1 cellular context compared by ENCODE assay signal in the genomic region with DNA sequence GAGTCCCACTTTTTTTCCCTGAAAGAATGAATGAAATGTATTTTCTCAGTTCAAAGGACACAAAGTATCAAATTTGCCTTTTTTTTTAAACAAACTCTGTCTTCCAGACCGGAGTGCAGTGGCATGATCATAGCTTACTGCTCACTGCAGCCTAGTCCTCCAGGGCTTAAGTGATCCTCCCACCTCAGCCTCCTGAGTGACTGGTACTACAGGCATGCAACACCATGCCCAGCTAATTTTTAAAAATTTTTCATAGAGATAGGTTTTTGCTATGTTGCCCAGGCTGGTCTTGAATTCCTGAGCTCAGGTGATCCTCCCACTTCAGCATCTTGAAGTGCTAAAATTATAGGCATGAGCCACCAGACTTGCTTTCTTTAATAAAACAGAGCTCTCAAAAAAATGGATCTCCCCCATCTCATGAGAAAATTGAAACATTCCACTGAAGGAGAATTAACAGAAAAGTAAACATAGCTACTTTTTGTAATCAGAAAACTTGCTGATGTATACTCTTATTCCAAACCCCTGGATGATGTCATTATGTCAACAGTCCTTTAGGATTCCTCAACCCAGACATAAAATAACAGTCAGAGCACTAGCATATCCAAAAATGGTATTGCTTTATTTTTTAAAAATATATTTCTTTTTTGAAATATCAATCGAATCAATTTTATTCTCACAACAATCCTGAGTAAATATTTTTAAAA.
TF ChIP-seq lines count a peak whose summit lies in the region.

No MANE protein-coding gene starts in this region.

TF ChIP-seq in HEK293, 187 proteins besides CTCF, POLR2A, EP300 and RAD21 (continued from another document and continues in another):
- TF ChIP-seq, protein P1, sequence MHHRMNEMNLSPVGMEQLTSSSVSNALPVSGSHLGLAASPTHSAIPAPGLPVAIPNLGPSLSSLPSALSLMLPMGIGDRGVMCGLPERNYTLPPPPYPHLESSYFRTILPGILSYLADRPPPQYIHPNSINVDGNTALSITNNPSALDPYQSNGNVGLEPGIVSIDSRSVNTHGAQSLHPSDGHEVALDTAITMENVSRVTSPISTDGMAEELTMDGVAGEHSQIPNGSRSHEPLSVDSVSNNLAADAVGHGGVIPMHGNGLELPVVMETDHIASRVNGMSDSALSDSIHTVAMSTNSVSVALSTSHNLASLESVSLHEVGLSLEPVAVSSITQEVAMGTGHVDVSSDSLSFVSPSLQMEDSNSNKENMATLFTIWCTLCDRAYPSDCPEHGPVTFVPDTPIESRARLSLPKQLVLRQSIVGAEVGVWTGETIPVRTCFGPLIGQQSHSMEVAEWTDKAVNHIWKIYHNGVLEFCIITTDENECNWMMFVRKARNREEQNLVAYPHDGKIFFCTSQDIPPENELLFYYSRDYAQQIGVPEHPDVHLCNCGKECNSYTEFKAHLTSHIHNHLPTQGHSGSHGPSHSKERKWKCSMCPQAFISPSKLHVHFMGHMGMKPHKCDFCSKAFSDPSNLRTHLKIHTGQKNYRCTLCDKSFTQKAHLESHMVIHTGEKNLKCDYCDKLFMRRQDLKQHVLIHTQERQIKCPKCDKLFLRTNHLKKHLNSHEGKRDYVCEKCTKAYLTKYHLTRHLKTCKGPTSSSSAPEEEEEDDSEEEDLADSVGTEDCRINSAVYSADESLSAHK (tag by site-specific recombination; IDR thresholded peaks at IDR 0.05), result no peak
- TF ChIP-seq, protein P2, sequence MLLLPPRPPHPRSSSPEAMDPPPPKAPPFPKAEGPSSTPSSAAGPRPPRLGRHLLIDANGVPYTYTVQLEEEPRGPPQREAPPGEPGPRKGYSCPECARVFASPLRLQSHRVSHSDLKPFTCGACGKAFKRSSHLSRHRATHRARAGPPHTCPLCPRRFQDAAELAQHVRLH (tag by site-specific recombination; IDR thresholded peaks at IDR 0.05), result no peak
- TF ChIP-seq ZNF610 (tag by site-specific recombination; IDR thresholded peaks at IDR 0.05; ENCODE audit: borderline replicate concordance) (no peak), ZNF211 (tag by site-specific recombination; IDR thresholded peaks at IDR 0.05; ENCODE audit: low read depth) (no peak), SP3 (tag by site-specific recombination; IDR thresholded peaks at IDR 0.05) (0 out of 2 replicates have a peak, but pooled peaks have one; percentile 34), ZNF830 (tag by site-specific recombination; IDR thresholded peaks at IDR 0.05; ENCODE audit: low read depth) (no peak), ZNF391 (tag by site-specific recombination; IDR thresholded peaks at IDR 0.05; ENCODE audit: borderline replicate concordance, low read depth) (no peak), ZNF354C (tag by site-specific recombination; IDR thresholded peaks at IDR 0.05; ENCODE audit: borderline replicate concordance, low read depth) (no peak), MYNN (tag by site-specific recombination; IDR thresholded peaks at IDR 0.05; ENCODE audit: borderline replicate concordance) (no peak), KLF9 (tag by site-specific recombination; IDR thresholded peaks at IDR 0.05; ENCODE audit: low read depth) (no peak), ZNF571 (tag by site-specific recombination; IDR thresholded peaks at IDR 0.05) (no peak), KLF8 (tag by site-specific recombination; IDR thresholded peaks at IDR 0.05) (peak; percentile 45; the same call in 1 of the 2 replicates), ZNF404 (tag by site-specific recombination; IDR thresholded peaks at IDR 0.05) (no peak), ZNF585B (tag by site-specific recombination; IDR thresholded peaks at IDR 0.05) (no peak), ZNF701 (tag by site-specific recombination; IDR thresholded peaks at IDR 0.05) (no peak), ZBTB8A (tag by site-specific recombination; IDR thresholded peaks at IDR 0.05) (no peak), ZNF37A (tag by site-specific recombination; IDR thresholded peaks at IDR 0.05) (no peak), ZNF292 (tag by site-specific recombination; IDR thresholded peaks at IDR 0.05; ENCODE audit: borderline replicate concordance, low read depth) (no peak), ZBTB17 (tag by site-specific recombination; IDR thresholded peaks at IDR 0.05) (0 out of 2 replicates have a peak, but pooled peaks have one; percentile 29), ZNF501 (tag by site-specific recombination; IDR thresholded peaks at IDR 0.05) (no peak), ZNF140 (tag by site-specific recombination; IDR thresholded peaks at IDR 0.05) (no peak), ZNF274 (IDR thresholded peaks at IDR 0.05; ENCODE audit: low read length) (no peak), ZNF274 (tag by site-specific recombination; IDR thresholded peaks at IDR 0.05; ENCODE audit: borderline replicate concordance) (no peak), ZNF248 (tag by site-specific recombination; IDR thresholded peaks at IDR 0.05) (no peak), ZBTB1 (tag by site-specific recombination; IDR thresholded peaks at IDR 0.05) (no peak), ZFP3 (tag by site-specific recombination; IDR thresholded peaks at IDR 0.05; ENCODE audit: low read depth) (no peak), ZNF621 (tag by site-specific recombination; IDR thresholded peaks at IDR 0.05) (no peak), IKZF3 (tag by site-specific recombination; IDR thresholded peaks at IDR 0.05) (no peak; the same call in 1 of the 2 replicates), ZNF175 (tag by site-specific recombination; IDR thresholded peaks at IDR 0.05) (no peak), SP7 (tag by site-specific recombination; IDR thresholded peaks at IDR 0.05) (peak; percentile 71), ZNF416 (tag by site-specific recombination; IDR thresholded peaks at IDR 0.05) (no peak), ZNF114 (tag by site-specific recombination; IDR thresholded peaks at IDR 0.05) (no peak), TCF7L2 (IDR thresholded peaks at IDR 0.05; ENCODE audit: borderline replicate concordance, low read depth, low read length) (no peak), ZXDB (tag by site-specific recombination; IDR thresholded peaks at IDR 0.05) (peak; percentile 60), ZNF214 (tag by site-specific recombination; IDR thresholded peaks at IDR 0.05; ENCODE audit: borderline replicate concordance) (no peak)
- TF ChIP-seq, protein P3, sequence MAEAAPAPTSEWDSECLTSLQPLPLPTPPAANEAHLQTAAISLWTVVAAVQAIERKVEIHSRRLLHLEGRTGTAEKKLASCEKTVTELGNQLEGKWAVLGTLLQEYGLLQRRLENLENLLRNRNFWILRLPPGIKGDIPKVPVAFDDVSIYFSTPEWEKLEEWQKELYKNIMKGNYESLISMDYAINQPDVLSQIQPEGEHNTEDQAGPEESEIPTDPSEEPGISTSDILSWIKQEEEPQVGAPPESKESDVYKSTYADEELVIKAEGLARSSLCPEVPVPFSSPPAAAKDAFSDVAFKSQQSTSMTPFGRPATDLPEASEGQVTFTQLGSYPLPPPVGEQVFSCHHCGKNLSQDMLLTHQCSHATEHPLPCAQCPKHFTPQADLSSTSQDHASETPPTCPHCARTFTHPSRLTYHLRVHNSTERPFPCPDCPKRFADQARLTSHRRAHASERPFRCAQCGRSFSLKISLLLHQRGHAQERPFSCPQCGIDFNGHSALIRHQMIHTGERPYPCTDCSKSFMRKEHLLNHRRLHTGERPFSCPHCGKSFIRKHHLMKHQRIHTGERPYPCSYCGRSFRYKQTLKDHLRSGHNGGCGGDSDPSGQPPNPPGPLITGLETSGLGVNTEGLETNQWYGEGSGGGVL (tag by site-specific recombination; IDR thresholded peaks at IDR 0.05), result no peak
- TF ChIP-seq, protein P4, sequence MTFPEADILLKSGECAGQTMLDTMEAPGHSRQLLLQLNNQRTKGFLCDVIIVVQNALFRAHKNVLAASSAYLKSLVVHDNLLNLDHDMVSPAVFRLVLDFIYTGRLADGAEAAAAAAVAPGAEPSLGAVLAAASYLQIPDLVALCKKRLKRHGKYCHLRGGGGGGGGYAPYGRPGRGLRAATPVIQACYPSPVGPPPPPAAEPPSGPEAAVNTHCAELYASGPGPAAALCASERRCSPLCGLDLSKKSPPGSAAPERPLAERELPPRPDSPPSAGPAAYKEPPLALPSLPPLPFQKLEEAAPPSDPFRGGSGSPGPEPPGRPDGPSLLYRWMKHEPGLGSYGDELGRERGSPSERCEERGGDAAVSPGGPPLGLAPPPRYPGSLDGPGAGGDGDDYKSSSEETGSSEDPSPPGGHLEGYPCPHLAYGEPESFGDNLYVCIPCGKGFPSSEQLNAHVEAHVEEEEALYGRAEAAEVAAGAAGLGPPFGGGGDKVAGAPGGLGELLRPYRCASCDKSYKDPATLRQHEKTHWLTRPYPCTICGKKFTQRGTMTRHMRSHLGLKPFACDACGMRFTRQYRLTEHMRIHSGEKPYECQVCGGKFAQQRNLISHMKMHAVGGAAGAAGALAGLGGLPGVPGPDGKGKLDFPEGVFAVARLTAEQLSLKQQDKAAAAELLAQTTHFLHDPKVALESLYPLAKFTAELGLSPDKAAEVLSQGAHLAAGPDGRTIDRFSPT (tag by site-specific recombination; IDR thresholded peaks at IDR 0.05), result no peak
- TF ChIP-seq, protein P5, sequence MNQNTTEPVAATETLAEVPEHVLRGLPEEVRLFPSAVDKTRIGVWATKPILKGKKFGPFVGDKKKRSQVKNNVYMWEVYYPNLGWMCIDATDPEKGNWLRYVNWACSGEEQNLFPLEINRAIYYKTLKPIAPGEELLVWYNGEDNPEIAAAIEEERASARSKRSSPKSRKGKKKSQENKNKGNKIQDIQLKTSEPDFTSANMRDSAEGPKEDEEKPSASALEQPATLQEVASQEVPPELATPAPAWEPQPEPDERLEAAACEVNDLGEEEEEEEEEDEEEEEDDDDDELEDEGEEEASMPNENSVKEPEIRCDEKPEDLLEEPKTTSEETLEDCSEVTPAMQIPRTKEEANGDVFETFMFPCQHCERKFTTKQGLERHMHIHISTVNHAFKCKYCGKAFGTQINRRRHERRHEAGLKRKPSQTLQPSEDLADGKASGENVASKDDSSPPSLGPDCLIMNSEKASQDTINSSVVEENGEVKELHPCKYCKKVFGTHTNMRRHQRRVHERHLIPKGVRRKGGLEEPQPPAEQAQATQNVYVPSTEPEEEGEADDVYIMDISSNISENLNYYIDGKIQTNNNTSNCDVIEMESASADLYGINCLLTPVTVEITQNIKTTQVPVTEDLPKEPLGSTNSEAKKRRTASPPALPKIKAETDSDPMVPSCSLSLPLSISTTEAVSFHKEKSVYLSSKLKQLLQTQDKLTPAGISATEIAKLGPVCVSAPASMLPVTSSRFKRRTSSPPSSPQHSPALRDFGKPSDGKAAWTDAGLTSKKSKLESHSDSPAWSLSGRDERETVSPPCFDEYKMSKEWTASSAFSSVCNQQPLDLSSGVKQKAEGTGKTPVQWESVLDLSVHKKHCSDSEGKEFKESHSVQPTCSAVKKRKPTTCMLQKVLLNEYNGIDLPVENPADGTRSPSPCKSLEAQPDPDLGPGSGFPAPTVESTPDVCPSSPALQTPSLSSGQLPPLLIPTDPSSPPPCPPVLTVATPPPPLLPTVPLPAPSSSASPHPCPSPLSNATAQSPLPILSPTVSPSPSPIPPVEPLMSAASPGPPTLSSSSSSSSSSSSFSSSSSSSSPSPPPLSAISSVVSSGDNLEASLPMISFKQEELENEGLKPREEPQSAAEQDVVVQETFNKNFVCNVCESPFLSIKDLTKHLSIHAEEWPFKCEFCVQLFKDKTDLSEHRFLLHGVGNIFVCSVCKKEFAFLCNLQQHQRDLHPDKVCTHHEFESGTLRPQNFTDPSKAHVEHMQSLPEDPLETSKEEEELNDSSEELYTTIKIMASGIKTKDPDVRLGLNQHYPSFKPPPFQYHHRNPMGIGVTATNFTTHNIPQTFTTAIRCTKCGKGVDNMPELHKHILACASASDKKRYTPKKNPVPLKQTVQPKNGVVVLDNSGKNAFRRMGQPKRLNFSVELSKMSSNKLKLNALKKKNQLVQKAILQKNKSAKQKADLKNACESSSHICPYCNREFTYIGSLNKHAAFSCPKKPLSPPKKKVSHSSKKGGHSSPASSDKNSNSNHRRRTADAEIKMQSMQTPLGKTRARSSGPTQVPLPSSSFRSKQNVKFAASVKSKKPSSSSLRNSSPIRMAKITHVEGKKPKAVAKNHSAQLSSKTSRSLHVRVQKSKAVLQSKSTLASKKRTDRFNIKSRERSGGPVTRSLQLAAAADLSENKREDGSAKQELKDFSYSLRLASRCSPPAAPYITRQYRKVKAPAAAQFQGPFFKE (tag by site-specific recombination; IDR thresholded peaks at IDR 0.05; ENCODE audit: borderline replicate concordance), result no peak
- TF ChIP-seq, protein P6, sequence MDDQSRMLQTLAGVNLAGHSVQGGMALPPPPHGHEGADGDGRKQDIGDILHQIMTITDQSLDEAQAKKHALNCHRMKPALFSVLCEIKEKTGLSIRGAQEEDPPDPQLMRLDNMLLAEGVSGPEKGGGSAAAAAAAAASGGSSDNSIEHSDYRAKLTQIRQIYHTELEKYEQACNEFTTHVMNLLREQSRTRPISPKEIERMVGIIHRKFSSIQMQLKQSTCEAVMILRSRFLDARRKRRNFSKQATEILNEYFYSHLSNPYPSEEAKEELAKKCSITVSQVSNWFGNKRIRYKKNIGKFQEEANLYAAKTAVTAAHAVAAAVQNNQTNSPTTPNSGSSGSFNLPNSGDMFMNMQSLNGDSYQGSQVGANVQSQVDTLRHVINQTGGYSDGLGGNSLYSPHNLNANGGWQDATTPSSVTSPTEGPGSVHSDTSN (CRISPR knock-in tag; IDR thresholded peaks at IDR 0.05), result no peak
- TF ChIP-seq, protein P7, sequence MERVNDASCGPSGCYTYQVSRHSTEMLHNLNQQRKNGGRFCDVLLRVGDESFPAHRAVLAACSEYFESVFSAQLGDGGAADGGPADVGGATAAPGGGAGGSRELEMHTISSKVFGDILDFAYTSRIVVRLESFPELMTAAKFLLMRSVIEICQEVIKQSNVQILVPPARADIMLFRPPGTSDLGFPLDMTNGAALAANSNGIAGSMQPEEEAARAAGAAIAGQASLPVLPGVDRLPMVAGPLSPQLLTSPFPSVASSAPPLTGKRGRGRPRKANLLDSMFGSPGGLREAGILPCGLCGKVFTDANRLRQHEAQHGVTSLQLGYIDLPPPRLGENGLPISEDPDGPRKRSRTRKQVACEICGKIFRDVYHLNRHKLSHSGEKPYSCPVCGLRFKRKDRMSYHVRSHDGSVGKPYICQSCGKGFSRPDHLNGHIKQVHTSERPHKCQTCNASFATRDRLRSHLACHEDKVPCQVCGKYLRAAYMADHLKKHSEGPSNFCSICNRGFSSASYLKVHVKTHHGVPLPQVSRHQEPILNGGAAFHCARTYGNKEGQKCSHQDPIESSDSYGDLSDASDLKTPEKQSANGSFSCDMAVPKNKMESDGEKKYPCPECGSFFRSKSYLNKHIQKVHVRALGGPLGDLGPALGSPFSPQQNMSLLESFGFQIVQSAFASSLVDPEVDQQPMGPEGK (tag by site-specific recombination; IDR thresholded peaks at IDR 0.05), result no peak
- TF ChIP-seq, protein P8, sequence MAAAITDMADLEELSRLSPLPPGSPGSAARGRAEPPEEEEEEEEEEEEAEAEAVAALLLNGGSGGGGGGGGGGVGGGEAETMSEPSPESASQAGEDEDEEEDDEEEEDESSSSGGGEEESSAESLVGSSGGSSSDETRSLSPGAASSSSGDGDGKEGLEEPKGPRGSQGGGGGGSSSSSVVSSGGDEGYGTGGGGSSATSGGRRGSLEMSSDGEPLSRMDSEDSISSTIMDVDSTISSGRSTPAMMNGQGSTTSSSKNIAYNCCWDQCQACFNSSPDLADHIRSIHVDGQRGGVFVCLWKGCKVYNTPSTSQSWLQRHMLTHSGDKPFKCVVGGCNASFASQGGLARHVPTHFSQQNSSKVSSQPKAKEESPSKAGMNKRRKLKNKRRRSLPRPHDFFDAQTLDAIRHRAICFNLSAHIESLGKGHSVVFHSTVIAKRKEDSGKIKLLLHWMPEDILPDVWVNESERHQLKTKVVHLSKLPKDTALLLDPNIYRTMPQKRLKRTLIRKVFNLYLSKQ (tag by site-specific recombination; IDR thresholded peaks at IDR 0.05; ENCODE audit: borderline replicate concordance), result no peak
